21 cellular contexts compared by ENCODE assay signal in genomic region chr11:124766156-124766555, GRCh38. TPM values are rescaled to one million over a fixed set of nuclear protein-coding genes. Genes with fewer than 3 reads are reported as not detected.
DNase-seq lines count a peak whose midpoint lies in the region; ATAC-seq, FAIRE-seq and TF ChIP-seq lines count a peak whose summit lies in the region.
"Had no signal": no experiment of that assay in that cellular context is flagged by ENCODE, and none has a peak within 500 bp of the region (broad histone marks: within the 10 kb centered on the region; RNA-seq: fewer than 3 reads in every experiment).

No MANE protein-coding gene starts in this region.

- TF ChIP-seq CTCF in A549 (IDR thresholded peaks at IDR 0.05) (no peak), PC-3 (conservative IDR thresholded peaks at IDR 0.05; ENCODE audit: low read depth, low read length) (no peak), foreskin fibroblast (IDR thresholded peaks at IDR 0.05; ENCODE audit: low read depth, low read length) (no peak)

- H3K36me3 ChIP-seq in PC-3 (ENCODE audit: low read depth, low read length) (peaks cover 12% of the 10 kb centered on the region; the same call in 1 of the 2 replicates), trophoblast cell (ENCODE audit: control insufficient read depth in 1 of 2, insufficient read depth in 2 of 2, low read length in 2 of 2) (peaks cover 0 to 6% of the 10 kb centered on the region in 2 experiments)

- no peak for FAIRE-seq in A549 (lab: Jason Lieb, UNC)
- FAIRE-seq: GM12878, H54 had no signal

- H3K27me3 ChIP-seq in PC-3 (ENCODE audit: low read length) (no peaks in the 10 kb centered on the region), trophoblast cell (ENCODE audit: insufficient read depth, low read length) (peaks cover 19% of the 10 kb centered on the region)

- peaks cover 24% of the 10 kb centered on the region for H3F3A ChIP-seq in PC-3 (ENCODE audit: low read length, unreplicated experiment)

- H3K4me3 ChIP-seq in A549 (no peak overlapping the region), PC-3 (ENCODE audit: low read length) (no peak overlapping the region), trophoblast cell (ENCODE audit: low read depth, low read length) (no peak overlapping the region), foreskin fibroblast (ENCODE audit: low read depth in 1 of 2, low read length in 2 of 2) (no peak overlapping the region)
- H3K4me3 ChIP-seq: GM12878, HAP-1 had no signal

- H4K91ac ChIP-seq in trophoblast cell (ENCODE audit: low read depth, low read length) = no peak overlapping the region

- peaks cover 10% of the 10 kb centered on the region for H3K79me1 ChIP-seq in trophoblast cell (ENCODE audit: low read length)

- WGBS in A549 (ENCODE audit: missing lambda C conversion rate) = 40% methylated on average over 2 of the region's 2 CpGs
- WGBS in trophoblast cell (ENCODE audit: extremely low coverage, insufficient coverage, insufficient read length) = no CpG with 5 or more reads among the region's 2 CpGs

- TF ChIP-seq EP300 in A549 (IDR thresholded peaks at IDR 0.05) = no peak

- no peak overlapping the region for H2BK120ac ChIP-seq in trophoblast cell (ENCODE audit: insufficient read depth, low read length, poor library complexity)

- H4K20me1 ChIP-seq in PC-3 (ENCODE audit: low read length) = no peaks in the 10 kb centered on the region; the same call in 1 of the 2 replicates

- H3K18ac ChIP-seq in trophoblast cell (ENCODE audit: low read length) = no peak overlapping the region

- H3K14ac ChIP-seq in trophoblast cell (ENCODE audit: low read length) = no peak overlapping the region

- CTCF ChIA-PET in A549 (lab: Yijun Ruan, JAX) = interaction anchor here (0.6 to 6.1 kb wide), 4 partner anchors 12 to 264 kb away, joined by 3 to 42 read pairs (median 4); partner anchors contain the start of gene MSANTD2
- CTCF ChIA-PET in PC-3 (lab: Charles Lee) = no interaction called here

- H2BK5ac ChIP-seq in trophoblast cell (ENCODE audit: low read depth, low read length, poor library complexity) = no peak overlapping the region

- no peak overlapping the region for H2AK5ac ChIP-seq in trophoblast cell (ENCODE audit: low read length)

- H3K9me2 ChIP-seq in PC-3 (replicated peaks; ENCODE audit: low read length) = no peaks in the 10 kb centered on the region

- H3K27ac ChIP-seq in A549 (peak overlapping the region; percentile 17 to 75; a peak in 3 of 6 replicates), PC-3 (ENCODE audit: low read length) (no peak overlapping the region), trophoblast cell (ENCODE audit: low read depth, low read length) (no peak overlapping the region)

- no TSS peak for BruUV-seq in PC-3 (replicated peaks; lab: Mats Ljungman, UMichigan)

- H3K23ac ChIP-seq in trophoblast cell (ENCODE audit: low read length) = no peak overlapping the region

- TF ChIP-seq RAD21 in A549 (conservative IDR thresholded peaks at IDR 0.05 in 1 of 2, IDR thresholded peaks at IDR 0.05 in 1 of 2) = no peak

- H3K9me3 ChIP-seq in A549 (no peaks in the 10 kb centered on the region), PC-3 (ENCODE audit: low read length) (no peaks in the 10 kb centered on the region), trophoblast cell (ENCODE audit: insufficient read depth, low read depth, low read length) (no peaks in the 10 kb centered on the region)
- H3K9me3 ChIP-seq: HAP-1 had no signal

- TF ChIP-seq POLR2A in A549 (IDR thresholded peaks at IDR 0.05; ENCODE audit: low read length) = no peak

- no peak overlapping the region for H4K8ac ChIP-seq in trophoblast cell (ENCODE audit: low read depth, low read length)

- H3K4me1 ChIP-seq in A549 (peaks cover 83% of the 10 kb centered on the region), PC-3 (ENCODE audit: insufficient read depth, low read length) (peaks cover 44% of the 10 kb centered on the region), trophoblast cell (ENCODE audit: control insufficient read depth in 1 of 2, insufficient read depth in 2 of 2, low read length in 2 of 2) (peaks cover 14 to 26% of the 10 kb centered on the region in 2 experiments)

- H3K79me2 ChIP-seq in PC-3 (ENCODE audit: low read length) = no peaks in the 10 kb centered on the region
- H3K79me2 ChIP-seq in trophoblast cell (ENCODE audit: control insufficient read depth, insufficient read depth, low read length, poor library complexity) = no peaks in the 10 kb centered on the region

- H3K9ac ChIP-seq in PC-3 (ENCODE audit: low read length) = no peak overlapping the region
- no peak overlapping the region for H3K9ac ChIP-seq in trophoblast cell (ENCODE audit: low read length)

- no peak overlapping the region for H4K12ac ChIP-seq in trophoblast cell (ENCODE audit: low read depth, low read length)

- no peak overlapping the region for H2BK12ac ChIP-seq in trophoblast cell (ENCODE audit: low read length)

- no peak overlapping the region for H3K4ac ChIP-seq in trophoblast cell (ENCODE audit: low read depth, low read length)

- H2AFZ ChIP-seq in PC-3 (ENCODE audit: low read length) (no peak overlapping the region), trophoblast cell (ENCODE audit: insufficient read depth, low read length, poor library complexity) (no peak overlapping the region)

- intact Hi-C loops in PC-3 (cut with micrococcal nuclease) = no loop called here

- peak in 1 of 2 experiments; percentile 26 for DNase-seq in A549 (ENCODE audit: low read depth in 1 of 2, low spot score in 1 of 2)
- peak; percentile 81 for DNase-seq in HCEC 1CT
- peak; percentile 37 for DNase-seq in PC-3
- peak; percentile 81 for DNase-seq in kidney glomerular epithelial cell (lab: John Stamatoyannopoulos, UW)
- DNase-seq in SW480 (ENCODE audit: low spot score) = no peak
- no peak for DNase-seq in trophoblast cell
- no peak for DNase-seq in DMS114 treated with DMSO at 0.1 percent for 48 hours (lab: John Stamatoyannopoulos, UW; ENCODE audit: unreplicated experiment)
- no peak for DNase-seq in foreskin fibroblast
- DNase-seq: 8988T; C1 segment of cervical spinal cord; CD4-positive, alpha-beta memory T cell; COR-L47; DMS79; EL; GDM1; GOT3 had no signal

- H3K4me2 ChIP-seq in A549 = peak overlapping the region; percentile 53
- H3K4me2 ChIP-seq in PC-3 (ENCODE audit: low read length) = no peak overlapping the region
- no peak overlapping the region for H3K4me2 ChIP-seq in trophoblast cell (ENCODE audit: low read length)

- POLR2A ChIA-PET in A549 (lab: Yijun Ruan, JAX) (interaction anchor here (0.6 kb wide), 1 partner anchor 359 kb away, joined by 3 read pairs; no protein-coding TSS in a partner anchor), PC-3 (lab: Charles Lee; ENCODE audit: unreplicated experiment) (no interaction called here)

- ATAC-seq in A549 (peak in 1 of 2 experiments; percentile 24; a peak in 1 of 6 replicates), PC-3 (no peak)
- ATAC-seq: GM12878 had no signal

TF ChIP-seq in A549, 52 proteins besides CTCF, POLR2A, EP300 and RAD21:
- TF ChIP-seq CEBPB (IDR thresholded peaks at IDR 0.05) = peak in 1 of 2 experiments; percentile 37; a peak in 1 of 4 replicates
- peak; percentile 59; the same call in 1 of the 2 replicates for TF ChIP-seq GATA3 (IDR thresholded peaks at IDR 0.05; ENCODE audit: borderline replicate concordance)
- peak; percentile 59 for TF ChIP-seq JUNB (IDR thresholded peaks at IDR 0.05)
- no peak for TF ChIP-seq ZC3H11A (IDR thresholded peaks at IDR 0.05)
- peak; percentile 44; the same call in 1 of the 2 replicates for TF ChIP-seq FOSL2 (IDR thresholded peaks at IDR 0.05)
- TF ChIP-seq FOSL2 (CRISPR knock-in tag; IDR thresholded peaks at IDR 0.05) = peak; percentile 36; the same call in 1 of the 2 replicates

RNA-seq across cellular contexts. Expression of gene ESAM, which starts 4.1 kb away (rescaled TPM):
- polyA plus RNA-seq in A549 (2011; rRNA removed) (11.7 and 14.5 TPM in 2 replicates), A549 (2017; fragmentation: RNase III; extraction: RNeasy Plus Mini Kit Qiagen cat#74134 plus additional on column Dnase treatment) (6.2 to 9.1 TPM (median 6.8 TPM) in 3 replicates)
- 13.9 and 18.5 TPM in 2 replicates for polyA plus RNA-seq in A549 (2012; cell fraction: cytosol; rRNA removed)
- 25.8 and 28.9 TPM in 2 replicates for polyA plus RNA-seq in A549 (2012; cell fraction: nucleus; rRNA removed)
- polyA minus RNA-seq in A549 (2011; rRNA and poly(A)+ RNA removed) = 7.6 and 11.0 TPM in 2 replicates
- total RNA-seq in PC-3 (2014; rRNA removed) = 10.4 and 10.8 TPM in 2 replicates
- 4.6 and 4.8 TPM in 2 replicates for polyA plus RNA-seq in trophoblast cell (2013)

RNA-seq across cellular contexts. Expression of gene VSIG2, which starts 14.1 kb away (rescaled TPM):
- polyA plus RNA-seq in A549 (2011; rRNA removed) = not detected in 2 replicates
- polyA plus RNA-seq in A549 (2012; cell fraction: cytosol; rRNA removed) = 0.03 TPM in 1 of 2 replicates, not detected in the other
- polyA plus RNA-seq in A549 (2012; cell fraction: nucleus; rRNA removed) = 0.12 and 0.27 TPM in 2 replicates
- polyA plus RNA-seq in A549 (2017; fragmentation: RNase III; extraction: RNeasy Plus Mini Kit Qiagen cat#74134 plus additional on column Dnase treatment) = not detected in 3 replicates
- 0.19 TPM in 1 of 2 replicates, not detected in the other for polyA minus RNA-seq in A549 (2011; rRNA and poly(A)+ RNA removed)
- total RNA-seq in PC-3 (2014; rRNA removed) = not detected in 2 replicates
- 0.04 TPM in 1 of 2 replicates, not detected in the other for polyA plus RNA-seq in trophoblast cell (2013)
- total RNA-seq: A673 had no signal
- polyA plus RNA-seq: BJ had no signal

RNA-seq across cellular contexts. Expression of gene NRGN, which starts 26.4 kb away (rescaled TPM):
- polyA plus RNA-seq in A549 (2011; rRNA removed) (1.2 and 1.6 TPM in 2 replicates), A549 (2017; fragmentation: RNase III; extraction: RNeasy Plus Mini Kit Qiagen cat#74134 plus additional on column Dnase treatment) (3.3 to 3.5 TPM (median 3.4 TPM) in 3 replicates)
- polyA plus RNA-seq in A549 (2012; cell fraction: cytosol; rRNA removed) = 9.5 and 10.0 TPM in 2 replicates
- 6.6 and 8.3 TPM in 2 replicates for polyA plus RNA-seq in A549 (2012; cell fraction: nucleus; rRNA removed)
- polyA minus RNA-seq in A549 (2011; rRNA and poly(A)+ RNA removed) = 2.2 and 3.4 TPM in 2 replicates
- 15.5 and 20.3 TPM in 2 replicates for total RNA-seq in PC-3 (2014; rRNA removed)
- polyA plus RNA-seq in trophoblast cell (2013) = 0.63 and 0.67 TPM in 2 replicates
- polyA plus RNA-seq: CD4-positive, alpha-beta memory T cell had no signal

RNA-seq across cellular contexts. Expression of gene MSANTD2, which starts 34.0 kb away (rescaled TPM):
- polyA plus RNA-seq in A549 (2011; rRNA removed) = 6.4 TPM in 2 replicates
- 2.4 TPM in 2 replicates for polyA plus RNA-seq in A549 (2012; cell fraction: cytosol; rRNA removed)
- 5.3 and 8.0 TPM in 2 replicates for polyA plus RNA-seq in A549 (2012; cell fraction: nucleus; rRNA removed)
- 5.4 to 5.8 TPM (median 5.6 TPM) in 3 replicates for polyA plus RNA-seq in A549 (2017; fragmentation: RNase III; extraction: RNeasy Plus Mini Kit Qiagen cat#74134 plus additional on column Dnase treatment)
- polyA minus RNA-seq in A549 (2011; rRNA and poly(A)+ RNA removed) = 1.6 and 3.0 TPM in 2 replicates
- 29.5 and 32.6 TPM in 2 replicates for total RNA-seq in PC-3 (2014; rRNA removed)
- polyA plus RNA-seq in trophoblast cell (2013) = 8.2 and 8.7 TPM in 2 replicates

Comparison
In these comparisons a context has a peak if more than half of its experiments do, and no peak if none do; other contexts are left out.
1. DNase-seq: peak in HCEC 1CT (single experiment), PC-3 (single experiment) and kidney glomerular epithelial cell (single experiment); none in SW480 (single experiment), trophoblast cell (0 of 2), DMS114 treated with DMSO at 0.1 percent for 48 hours (single experiment) and foreskin fibroblast (0 of 2).
2. H3K27ac ChIP-seq: peak in A549 (2 of 2); none in PC-3 (single experiment) and trophoblast cell (single experiment).